ENCODE assay signal across 8 cellular contexts in genomic region chr7:151057989-151058765, GRCh38. TPM values are rescaled to one million over a fixed set of nuclear protein-coding genes. Genes with fewer than 3 reads are reported as not detected.
DNase-seq lines count a peak whose midpoint lies in the region; ATAC-seq and TF ChIP-seq lines count a peak whose summit lies in the region.

No MANE protein-coding gene starts in this region.

- H3K27ac Mint-ChIP-seq in T-helper 1 cell treated with Interleukin-12 subunit alpha and Interleukin-12 subunit beta and Interleukin-4 antibody, amounts not matched to agents 30 μg/mL and 1 μg/mL, for 36 hours: peak overlapping the region; percentile 94
- peak overlapping the region; percentile 97 for H3K27ac Mint-ChIP-seq in progenitor cell of endocrine pancreas

- H3K27me3 Mint-ChIP-seq in T-helper 1 cell treated with Interleukin-12 subunit alpha and Interleukin-12 subunit beta and Interleukin-4 antibody, amounts not matched to agents 30 μg/mL and 1 μg/mL, for 36 hours (ENCODE audit: low read depth): no peaks in the 10 kb centered on the region
- no peaks in the 10 kb centered on the region for H3K27me3 Mint-ChIP-seq in progenitor cell of endocrine pancreas

- TF ChIP-seq CTCF in left ventricle myocardium inferior (IDR thresholded peaks at IDR 0.05; ENCODE audit: borderline replicate concordance) (no peak), progenitor cell of endocrine pancreas (IDR thresholded peaks at IDR 0.05; ENCODE audit: unreplicated experiment) (no peak)

- intact Hi-C loops in left ventricle myocardium inferior (cut with micrococcal nuclease): no loop called here

- ATAC-seq in GM18498 (IDR thresholded peaks at IDR 0.05; ENCODE audit: unreplicated experiment): peak; percentile 89
- ATAC-seq in HG02885 (IDR thresholded peaks at IDR 0.05; ENCODE audit: poor library complexity, unreplicated experiment): peak; percentile 91

- no peaks in the 10 kb centered on the region for H3K36me3 ChIP-seq in left ventricle myocardium inferior

- H3K9me3 ChIP-seq in left ventricle myocardium inferior (replicated peaks): no peaks in the 10 kb centered on the region

- peak; percentile 99 for DNase-seq in NCI-H1694 (lab: John Stamatoyannopoulos, UW)
- DNase-seq in amygdala (lab: John Stamatoyannopoulos, UW): peak; percentile 85 to 100 (median 99)
- peak; percentile 99 for DNase-seq in left ventricle myocardium inferior
- DNase-seq in progenitor cell of endocrine pancreas (ENCODE audit: low spot score, unreplicated experiment): peak; percentile 94
- peak; percentile 99 for DNase-seq in ureter (ENCODE audit: low spot score)

- H3K4me3 Mint-ChIP-seq in T-helper 1 cell treated with Interleukin-12 subunit alpha and Interleukin-12 subunit beta and Interleukin-4 antibody, amounts not matched to agents 30 μg/mL and 1 μg/mL, for 36 hours: peak overlapping the region; percentile 97
- peak overlapping the region; percentile 89 for H3K4me3 Mint-ChIP-seq in progenitor cell of endocrine pancreas (ENCODE audit: low read depth)

- peak overlapping the region; percentile 93 for H3K4me3 ChIP-seq in left ventricle myocardium inferior

- H3K36me3 Mint-ChIP-seq in T-helper 1 cell treated with Interleukin-12 subunit alpha and Interleukin-12 subunit beta and Interleukin-4 antibody, amounts not matched to agents 30 μg/mL and 1 μg/mL, for 36 hours (ENCODE audit: low read depth): no peaks in the 10 kb centered on the region
- peaks cover 3% of the 10 kb centered on the region for H3K36me3 Mint-ChIP-seq in progenitor cell of endocrine pancreas (ENCODE audit: insufficient read depth)

- H3K9me3 Mint-ChIP-seq in T-helper 1 cell treated with Interleukin-12 subunit alpha and Interleukin-12 subunit beta and Interleukin-4 antibody, amounts not matched to agents 30 μg/mL and 1 μg/mL, for 36 hours: no peaks in the 10 kb centered on the region
- no peaks in the 10 kb centered on the region for H3K9me3 Mint-ChIP-seq in progenitor cell of endocrine pancreas (ENCODE audit: low read depth)

- no peaks in the 10 kb centered on the region for H3K27me3 ChIP-seq in left ventricle myocardium inferior (ENCODE audit: low read depth)

- peaks cover 61% of the 10 kb centered on the region for H3K4me1 ChIP-seq in left ventricle myocardium inferior

- H3K27ac ChIP-seq in left ventricle myocardium inferior (replicated peaks): peak overlapping the region; percentile 97

- H3K4me1 Mint-ChIP-seq in T-helper 1 cell treated with Interleukin-12 subunit alpha and Interleukin-12 subunit beta and Interleukin-4 antibody, amounts not matched to agents 30 μg/mL and 1 μg/mL, for 36 hours (ENCODE audit: low read depth): peaks cover 36% of the 10 kb centered on the region
- peaks cover 32% of the 10 kb centered on the region for H3K4me1 Mint-ChIP-seq in progenitor cell of endocrine pancreas (ENCODE audit: low read depth)

RNA-seq across cellular contexts. Expression of gene CDK5, which starts 0.5 kb away (rescaled TPM):
- total RNA-seq in left ventricle myocardium inferior: 9.6 TPM
- total RNA-seq in progenitor cell of endocrine pancreas: 22.6 and 24.9 TPM in 2 replicates
- 5.5 TPM for total RNA-seq in ureter

RNA-seq across cellular contexts. Expression of gene SLC4A2, which starts 1.2 kb away (rescaled TPM):
- total RNA-seq in left ventricle myocardium inferior: 62.9 TPM
- total RNA-seq in progenitor cell of endocrine pancreas: 208 and 213 TPM in 2 replicates
- 74.2 TPM for total RNA-seq in ureter

RNA-seq across cellular contexts. Expression of gene ASIC3, which starts 9.8 kb away (rescaled TPM):
- total RNA-seq in left ventricle myocardium inferior: 5.3 TPM
- total RNA-seq in progenitor cell of endocrine pancreas: 3.5 and 5.1 TPM in 2 replicates
- 0.34 TPM for total RNA-seq in ureter

RNA-seq across cellular contexts. Expression of gene FASTK, which starts 22.4 kb away (rescaled TPM):
- total RNA-seq in left ventricle myocardium inferior (75.7 TPM), progenitor cell of endocrine pancreas (75.0 and 81.9 TPM in 2 replicates), ureter (91.7 TPM)

RNA-seq across cellular contexts. Expression of gene TMUB1, which starts 25.1 kb away (rescaled TPM):
- 30.1 TPM for total RNA-seq in left ventricle myocardium inferior
- 40.4 and 48.6 TPM in 2 replicates for total RNA-seq in progenitor cell of endocrine pancreas
- 24.9 TPM for total RNA-seq in ureter

Comparison
In these comparisons a context has a peak if more than half of its experiments do, and no peak if none do; other contexts are left out.
1. Peak in every context shown above with its lines: DNase-seq, ATAC-seq, H3K4me3 ChIP-seq and H3K27ac ChIP-seq.